Comparison of ENCODE assay signal across 8 cellular contexts in genomic region chr17:81165246-81166032, GRCh38. TPM values are rescaled to one million over a fixed set of nuclear protein-coding genes. Genes with fewer than 3 reads are reported as not detected.
DNase-seq lines count a peak whose midpoint lies in the region; ATAC-seq and TF ChIP-seq lines count a peak whose summit lies in the region.

PVALEF (plus strand) TSS chr17:81165507; CDS start chr17:81181227, 15,720 bp downstream.

- H3K4me1 ChIP-seq in BE2C (peaks cover 9% of the 10 kb centered on the region), gastroesophageal sphincter (peaks cover 0 to 30% (median 11%) of the 10 kb centered on the region in 3 donors)

- no peak for TF ChIP-seq POLR2A in gastroesophageal sphincter (IDR thresholded peaks at IDR 0.05)

- TF ChIP-seq CTCF in BE2C (IDR thresholded peaks at IDR 0.05; ENCODE audit: low read depth, low read length), result no peak
- no peak for TF ChIP-seq CTCF in gastroesophageal sphincter (IDR thresholded peaks at IDR 0.05)
- TF ChIP-seq CTCF in HFFc6 (IDR thresholded peaks at IDR 0.05), result no peak

- DNase-seq in BE2C (peak; percentile 51), NCI-H69 (lab: John Stamatoyannopoulos, UW) (peak; percentile 72), nucleus accumbens (lab: John Stamatoyannopoulos, UW) (peak in 45 of 56 donors; percentile 37 to 86 (median 61)), HFFc6 (no peak), KG1 (lab: John Stamatoyannopoulos, UW) (no peak)

- no peaks in the 10 kb centered on the region for H3K36me3 Mint-ChIP-seq in HFFc6 (ENCODE audit: low read depth)

- H3K27ac ChIP-seq in gastroesophageal sphincter, result peak within 1 kb of the TSS in 3 of 4 donors; percentile 62 to 81 (median 72)

- H3K9me3 ChIP-seq in BE2C, result no peaks in the 10 kb centered on the region
- no peaks in the 10 kb centered on the region for H3K9me3 ChIP-seq in gastroesophageal sphincter

- H3K36me3 ChIP-seq in BE2C, result no peaks in the 10 kb centered on the region
- H3K36me3 ChIP-seq in gastroesophageal sphincter, result no peaks in the 10 kb centered on the region

- no peak within 1 kb of the TSS for H3K27ac Mint-ChIP-seq in HFFc6

- no peaks in the 10 kb centered on the region for H3K9me3 Mint-ChIP-seq in HFFc6

- WGBS in gastroesophageal sphincter (ENCODE audit: low coverage in 1 of 2), 2 donors, result no CpG with 5 or more reads among the region's 46 CpGs

- no peak within 1 kb of the TSS for H3K4me3 Mint-ChIP-seq in HFFc6

- peaks cover 18% of the 10 kb centered on the region; the same call in 1 of the 2 replicates for H3K27me3 Mint-ChIP-seq in HFFc6 (ENCODE audit: insufficient read depth)

- ATAC-seq in gastroesophageal sphincter (peak; percentile 32), HG02610 (IDR thresholded peaks at IDR 0.05; ENCODE audit: unreplicated experiment) (no peak), GM21390 (IDR thresholded peaks at IDR 0.05; ENCODE audit: unreplicated experiment) (no peak)

- no peaks in the 10 kb centered on the region for H3K4me1 Mint-ChIP-seq in HFFc6 (ENCODE audit: low read depth)

- no peak for TF ChIP-seq EP300 in gastroesophageal sphincter (IDR thresholded peaks at IDR 0.05)

- H3K4me3 ChIP-seq in BE2C (ENCODE audit: low read depth, low read length) (peak within 1 kb of the TSS; percentile 45), gastroesophageal sphincter (peak within 1 kb of the TSS; percentile 42 to 59)

- H3K27me3 ChIP-seq in BE2C (no peaks in the 10 kb centered on the region), gastroesophageal sphincter (peaks cover 15% of the 10 kb centered on the region)

RNA-seq across cellular contexts. Expression of gene PVALEF, which starts in this region (rescaled TPM):
- polyA plus RNA-seq in BE2C (2012; ENCODE audit: insufficient read depth, insufficient read length, low read depth), result not detected
- not detected for total RNA-seq in gastroesophageal sphincter
- not detected for total RNA-seq in HFFc6 (2021; fragmentation: NEBNext Ultra II Directional; extraction: Animal tissue kit (Norgen Biotek cat#: 25700))

Comparison
In these comparisons a context has a peak if more than half of its experiments do, and no peak if none do; other contexts are left out.
1. Peak in ATAC-seq, H3K4me3 ChIP-seq and H3K27ac ChIP-seq in gastroesophageal sphincter; RNA of the gene not detected or under 1 TPM.
2. DNase-seq: peak in BE2C (single experiment), NCI-H69 (single experiment) and nucleus accumbens (45 of 56); none in HFFc6 (single experiment) and KG1 (single experiment).